In the genomic region with DNA sequence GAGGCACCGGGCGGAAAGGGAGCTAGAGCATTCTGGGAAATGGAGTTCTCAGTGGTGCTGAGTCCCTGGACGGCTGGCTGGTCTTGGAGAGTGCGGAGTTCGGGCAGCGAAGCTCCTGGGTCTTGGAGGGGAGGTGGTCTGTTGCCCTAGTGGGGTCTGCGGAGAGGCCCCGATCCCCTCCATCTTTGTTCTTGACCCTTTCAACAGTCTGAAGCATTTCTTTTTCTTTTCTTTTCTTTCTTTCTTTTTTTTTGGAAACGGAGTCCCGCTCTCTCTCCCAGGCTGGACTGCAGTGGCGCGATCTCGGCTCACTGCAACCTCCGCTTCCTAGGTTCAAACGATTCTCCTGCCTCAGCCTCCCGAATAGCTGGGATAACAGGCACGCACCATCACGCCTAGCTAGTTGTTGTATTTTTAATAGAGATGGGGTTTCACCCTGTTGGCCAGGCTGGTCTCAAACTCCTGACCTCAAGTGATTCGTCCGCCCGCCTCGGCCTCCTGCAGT, we compare ENCODE assay signal across 9 cellular contexts. TPM values are rescaled to one million over a fixed set of nuclear protein-coding genes. Genes with fewer than 3 reads are reported as not detected.
A peak's percentile ranks its signal among the peaks of the same experiment; 100 is the strongest.
DNase-seq lines count a peak whose midpoint lies in the region; ATAC-seq and TF ChIP-seq lines count a peak whose summit lies in the region.
"Had no signal": no experiment of that assay in that cellular context is flagged by ENCODE, and none has a peak within 500 bp of the region (broad histone marks: within the 10 kb centered on the region; RNA-seq: fewer than 3 reads in every experiment).

No MANE protein-coding gene starts in this region.

- H3K79me2 ChIP-seq in DOHH2 (ENCODE audit: control insufficient read depth, low read length) (peaks cover 45% of the 10 kb centered on the region), fibroblast of lung (ENCODE audit: control insufficient read depth, insufficient read depth, low read length) (peaks cover 28% of the 10 kb centered on the region)

- DNase-seq in SJCRH30: no peak
- DNase-seq in fibroblast of lung (ENCODE audit: low read depth in 2 of 2): no peak
- DNase-seq in progenitor cell of endocrine pancreas (ENCODE audit: low spot score, unreplicated experiment): no peak
- DNase-seq in NCI-H2029 treated with DMSO at 0.1 percent for 48 hours (lab: John Stamatoyannopoulos, UW): no peak
- no peak for DNase-seq in inferior parietal cortex (ENCODE audit: extremely low spot score)
- DNase-seq in DMS 273 (lab: John Stamatoyannopoulos, UW; ENCODE audit: unreplicated experiment): no peak

- no peaks in the 10 kb centered on the region for H3K27me3 Mint-ChIP-seq in progenitor cell of endocrine pancreas

- H3K4me3 ChIP-seq in DOHH2 (ENCODE audit: low read length) (peak overlapping the region; percentile 90), SJCRH30 (peak overlapping the region; percentile 87), fibroblast of lung (replicated peaks in 1 of 4; ENCODE audit: control extremely low read depth in 1 of 4, insufficient read depth in 1 of 4, low read depth in 3 of 4, low read length in 4 of 4) (peak overlapping the region; percentile 27 to 49 (median 38))

- peaks cover 31% of the 10 kb centered on the region for H3K36me3 ChIP-seq in DOHH2 (ENCODE audit: control insufficient read depth, low read length)
- peaks cover 18% of the 10 kb centered on the region for H3K36me3 ChIP-seq in SJCRH30
- H3K36me3 ChIP-seq in fibroblast of lung (ENCODE audit: control insufficient read depth, insufficient read depth, low read length): peaks cover 3% of the 10 kb centered on the region

- no peaks in the 10 kb centered on the region for H3K9me3 Mint-ChIP-seq in progenitor cell of endocrine pancreas (ENCODE audit: low read depth)

- TF ChIP-seq CTCF in DOHH2 (IDR thresholded peaks at IDR 0.05; ENCODE audit: low read depth, low read length, poor library complexity, severe bottlenecking) (no peak), fibroblast of lung (conservative IDR thresholded peaks at IDR 0.05 in 1 of 2, IDR thresholded peaks at IDR 0.05 in 1 of 2; ENCODE audit: low read depth in 1 of 2, low read length in 2 of 2) (no peak), progenitor cell of endocrine pancreas (IDR thresholded peaks at IDR 0.05; ENCODE audit: unreplicated experiment) (no peak)

- H3K27ac ChIP-seq in DOHH2 (ENCODE audit: low read depth, low read length) (no peak overlapping the region), SJCRH30 (no peak overlapping the region), fibroblast of lung (ENCODE audit: insufficient read depth, low read length) (no peak overlapping the region)

- H4K20me1 ChIP-seq in DOHH2 (ENCODE audit: control insufficient read depth, insufficient read depth, low read depth, low read length) (no peaks in the 10 kb centered on the region), fibroblast of lung (ENCODE audit: control insufficient read depth, extremely low read depth, insufficient read depth, low read length) (no peaks in the 10 kb centered on the region)

- no peaks in the 10 kb centered on the region for H3K9me2 ChIP-seq in DOHH2 (replicated peaks; ENCODE audit: control insufficient read depth, low read length)

- H3K27me3 ChIP-seq in DOHH2 (ENCODE audit: control insufficient read depth, low read length) (peaks cover 31% of the 10 kb centered on the region), SJCRH30 (peaks cover 20% of the 10 kb centered on the region), fibroblast of lung (ENCODE audit: control insufficient read depth, insufficient read depth, low read length) (peaks cover 35% of the 10 kb centered on the region)

- H3K4me2 ChIP-seq in DOHH2 (ENCODE audit: low read length): peak overlapping the region; percentile 62
- H3K4me2 ChIP-seq in fibroblast of lung (ENCODE audit: extremely low read depth, insufficient read depth, low read length): peak overlapping the region; percentile 75

- peak overlapping the region; percentile 80 for H2AFZ ChIP-seq in fibroblast of lung (ENCODE audit: low read length)

- no peak overlapping the region for H3K9ac ChIP-seq in fibroblast of lung (ENCODE audit: insufficient read depth, low read length)

- peak overlapping the region; percentile 89 for H3K4me3 Mint-ChIP-seq in progenitor cell of endocrine pancreas (ENCODE audit: low read depth)

- peak overlapping the region; percentile 98 for H3K27ac Mint-ChIP-seq in progenitor cell of endocrine pancreas

- no peaks in the 10 kb centered on the region for H3K9me3 ChIP-seq in DOHH2 (ENCODE audit: control insufficient read depth, insufficient read depth, low read length)
- H3K9me3 ChIP-seq in SJCRH30 (replicated peaks): no peaks in the 10 kb centered on the region
- H3K9me3 ChIP-seq in fibroblast of lung (ENCODE audit: control insufficient read depth, insufficient read depth, low read depth, low read length): no peaks in the 10 kb centered on the region
- H3K9me3 ChIP-seq: thyroid gland had no signal

- peaks cover 25% of the 10 kb centered on the region for H3K4me1 ChIP-seq in DOHH2 (ENCODE audit: control insufficient read depth, low read length)
- H3K4me1 ChIP-seq in SJCRH30: no peaks in the 10 kb centered on the region; the same call in 1 of the 2 replicates
- no peaks in the 10 kb centered on the region for H3K4me1 ChIP-seq in fibroblast of lung (ENCODE audit: control insufficient read depth, extremely low read depth, insufficient read depth, low read length)

- peaks cover 34% of the 10 kb centered on the region for H3K4me1 Mint-ChIP-seq in progenitor cell of endocrine pancreas (ENCODE audit: low read depth)

- H3F3A ChIP-seq in DOHH2 (ENCODE audit: control insufficient read depth, insufficient read depth): no peaks in the 10 kb centered on the region; the same call in 1 of the 2 replicates

- no peak for ATAC-seq in GM21619 (IDR thresholded peaks at IDR 0.05; ENCODE audit: unreplicated experiment)

- no peaks in the 10 kb centered on the region for H3K36me3 Mint-ChIP-seq in progenitor cell of endocrine pancreas (ENCODE audit: insufficient read depth)

RNA-seq across cellular contexts. Expression of a gene that starts 0.4 kb away (rescaled TPM):
- 25.6 and 32.6 TPM in 2 replicates for total RNA-seq in SJCRH30 (2014; rRNA removed; shearing (Covaris generic))
- total RNA-seq in fibroblast of lung: 22.3 and 32.2 TPM in 2 replicates
- 48.2 and 48.3 TPM in 2 replicates for polyA plus RNA-seq in fibroblast of lung
- 41.5 and 41.9 TPM in 2 replicates for polyA plus RNA-seq in fibroblast of lung (2012)
- polyA minus RNA-seq in fibroblast of lung (ENCODE audit: low replicate concordance): 189 and 210 TPM in 2 replicates
- total RNA-seq in progenitor cell of endocrine pancreas: 112 and 114 TPM in 2 replicates

RNA-seq across cellular contexts. Expression of a gene that starts 0.7 kb away (rescaled TPM):
- 0.45 and 0.53 TPM in 2 replicates for total RNA-seq in SJCRH30 (2014; rRNA removed; shearing (Covaris generic))
- total RNA-seq in fibroblast of lung: not detected in 2 replicates
- polyA plus RNA-seq in fibroblast of lung: not detected in 2 replicates
- not detected in 2 replicates for polyA plus RNA-seq in fibroblast of lung (2012)
- 0.43 TPM in 1 of 2 replicates, not detected in the other for polyA minus RNA-seq in fibroblast of lung (ENCODE audit: low replicate concordance)
- total RNA-seq in progenitor cell of endocrine pancreas: 23.5 and 25.4 TPM in 2 replicates
- total RNA-seq: thyroid gland had no signal

RNA-seq across cellular contexts. Expression of a gene that starts 22.6 kb away (rescaled TPM):
- total RNA-seq in SJCRH30 (2014; rRNA removed; shearing (Covaris generic)): 31.0 and 31.4 TPM in 2 replicates
- 22.9 and 23.1 TPM in 2 replicates for total RNA-seq in fibroblast of lung
- polyA plus RNA-seq in fibroblast of lung: 3.6 and 4.0 TPM in 2 replicates
- polyA plus RNA-seq in fibroblast of lung (2012): 10.6 and 12.5 TPM in 2 replicates
- 6.4 and 6.8 TPM in 2 replicates for polyA minus RNA-seq in fibroblast of lung (ENCODE audit: low replicate concordance)
- total RNA-seq in progenitor cell of endocrine pancreas: 30.4 and 35.0 TPM in 2 replicates

RNA-seq across cellular contexts. Expression of a gene that starts 39.0 kb away (rescaled TPM):
- total RNA-seq in SJCRH30 (2014; rRNA removed; shearing (Covaris generic)): 1.8 and 2.5 TPM in 2 replicates
- total RNA-seq in fibroblast of lung (1.3 TPM in 2 replicates), progenitor cell of endocrine pancreas (11.1 and 11.8 TPM in 2 replicates)
- polyA plus RNA-seq in fibroblast of lung: 0.81 and 1.1 TPM in 2 replicates
- 4.0 and 5.1 TPM in 2 replicates for polyA plus RNA-seq in fibroblast of lung (2012)
- 2.2 and 3.0 TPM in 2 replicates for polyA minus RNA-seq in fibroblast of lung (ENCODE audit: low replicate concordance)

RNA-seq across cellular contexts. Expression of a gene that starts 48.3 kb away (rescaled TPM):
- 0.22 TPM in 1 of 2 replicates, not detected in the other for total RNA-seq in SJCRH30 (2014; rRNA removed; shearing (Covaris generic))
- total RNA-seq in fibroblast of lung: 0.17 TPM in 1 of 2 replicates, not detected in the other
- not detected in 2 replicates for polyA plus RNA-seq in fibroblast of lung
- not detected in 2 replicates for polyA plus RNA-seq in fibroblast of lung (2012)
- not detected in 2 replicates for polyA minus RNA-seq in fibroblast of lung (ENCODE audit: low replicate concordance)
- total RNA-seq in progenitor cell of endocrine pancreas: 0.42 and 0.48 TPM in 2 replicates

Comparison
In these comparisons a context has a peak if more than half of its experiments do, and no peak if none do; other contexts are left out.
1. H3K4me3 ChIP-seq: peak in every context shown above with its lines; median percentile 90 in DOHH2; 87 in SJCRH30; 38 in fibroblast of lung.
2. RNA of a gene that starts 0.7 kb away (total RNA-seq): 23.5 to 25.4 TPM in progenitor cell of endocrine pancreas; 0.45 to 0.53 TPM in SJCRH30 and not detected in fibroblast of lung; every median in the first group is over 10 times any median in the second.